ENCODE assay signal across 8 cellular contexts in genomic region chr12:5648692-5649338, GRCh38.
DNase-seq lines count a peak whose midpoint lies in the region; FAIRE-seq and TF ChIP-seq lines count a peak whose summit lies in the region.

No MANE protein-coding gene starts in this region.

- dilution Hi-C loops in keratinocyte (cut with MboI; ENCODE audit: extremely low pct_ligation_motif_present, low sequenced_read_pairs): no loop called here

- FAIRE-seq in keratinocyte (lab: Jason Lieb, UNC): no peak
- FAIRE-seq in HTR-8/SVneo (lab: Jason Lieb, UNC): no peak

- H3K27ac ChIP-seq in keratinocyte (ENCODE audit: control insufficient read depth, insufficient read depth, low read length): no peak overlapping the region

- peak; percentile 73 for DNase-seq in D341Med (ENCODE audit: low spot score)
- peak; percentile 84 for DNase-seq in NCI-H1092 (lab: John Stamatoyannopoulos, UW)
- DNase-seq in adipocyte (ENCODE audit: low read depth): peak; percentile 79
- no peak for DNase-seq in keratinocyte (ENCODE audit: low read depth, low spot score)
- no peak for DNase-seq in stimulated activated CD4-positive, alpha-beta T cell treated with anti-CD3 and anti-CD28 coated beads, Interleukin-4, amount 100 ng/mL, for 24 hours
- no peak for DNase-seq in T-helper 1 cell
- DNase-seq in HTR-8/SVneo (ENCODE audit: insufficient read length, low spot score): no peak
- no peak for DNase-seq in KG1 (lab: John Stamatoyannopoulos, UW)

- H3K36me3 ChIP-seq in adipocyte (ENCODE audit: control insufficient read depth, insufficient read depth, low read length, severe bottlenecking) (no peaks in the 10 kb centered on the region), keratinocyte (ENCODE audit: control insufficient read depth in 2 of 2, extremely low read depth in 1 of 2, insufficient read depth in 2 of 2, low read length in 2 of 2) (no peaks in the 10 kb centered on the region)

- H3K79me2 ChIP-seq in keratinocyte (ENCODE audit: control insufficient read depth, insufficient read depth, low read length): no peaks in the 10 kb centered on the region

- peaks cover 4% of the 10 kb centered on the region for H3K4me1 ChIP-seq in adipocyte (ENCODE audit: control insufficient read depth, insufficient read depth, low read length)
- H3K4me1 ChIP-seq in keratinocyte (ENCODE audit: control insufficient read depth, extremely low read depth, insufficient read depth, low read length): no peaks in the 10 kb centered on the region

- no peak overlapping the region for H3K9ac ChIP-seq in adipocyte (ENCODE audit: low read length)
- H3K9ac ChIP-seq in keratinocyte (ENCODE audit: control insufficient read depth, extremely low read depth, insufficient read depth, low read length): no peak overlapping the region

- H2AFZ ChIP-seq in keratinocyte (ENCODE audit: control insufficient read depth, low read length): no peak overlapping the region

- H3K4me3 ChIP-seq in adipocyte (ENCODE audit: low read length) (no peak overlapping the region), keratinocyte (ENCODE audit: control insufficient read depth in 2 of 3, extremely low read depth in 1 of 3, insufficient read depth in 2 of 3, low read depth in 1 of 3, low read length in 3 of 3) (no peak overlapping the region)

- no peaks in the 10 kb centered on the region for H3K9me3 ChIP-seq in adipocyte (ENCODE audit: control insufficient read depth, low read length)
- no peaks in the 10 kb centered on the region for H3K9me3 ChIP-seq in keratinocyte (ENCODE audit: control insufficient read depth, low read depth, low read length)

- no peak overlapping the region for H3K4me2 ChIP-seq in keratinocyte (ENCODE audit: control insufficient read depth, extremely low read depth, insufficient read depth, low read depth, low read length)

- peaks cover 28% of the 10 kb centered on the region for H3K27me3 ChIP-seq in adipocyte (replicated peaks; ENCODE audit: control insufficient read depth, insufficient read depth, low read length)
- H3K27me3 ChIP-seq in keratinocyte (ENCODE audit: control insufficient read depth, extremely low read depth, insufficient read depth, low read length): no peaks in the 10 kb centered on the region

- peak; percentile 36 to 55 (median 43) for TF ChIP-seq CTCF in keratinocyte (optimal IDR thresholded peaks at IDR 0.05 in 1 of 3, IDR thresholded peaks at IDR 0.05 in 1 of 3, conservative IDR thresholded peaks at IDR 0.05 in 1 of 3; ENCODE audit: extremely low read depth in 1 of 3, insufficient read depth in 2 of 3, low read length in 3 of 3)

- H3K9me1 ChIP-seq in keratinocyte (ENCODE audit: control insufficient read depth, extremely low read depth, insufficient read depth, low read length): no peaks in the 10 kb centered on the region

- no peaks in the 10 kb centered on the region for H4K20me1 ChIP-seq in keratinocyte (ENCODE audit: control insufficient read depth, extremely low read depth, insufficient read depth, low read length)

Comparison
In these comparisons a context has a peak if more than half of its experiments do, and no peak if none do; other contexts are left out.
1. DNase-seq: peak in D341Med (single experiment), NCI-H1092 (single experiment) and adipocyte (single experiment); none in keratinocyte (single experiment), stimulated activated CD4-positive, alpha-beta T cell treated with anti-CD3 and anti-CD28 coated beads, Interleukin-4, amount 100 ng/mL, for 24 hours (single experiment), T-helper 1 cell (0 of 5), HTR-8/SVneo (single experiment) and KG1 (single experiment).